Comparison of ENCODE assay signal across 29 cellular contexts in the genomic region with DNA sequence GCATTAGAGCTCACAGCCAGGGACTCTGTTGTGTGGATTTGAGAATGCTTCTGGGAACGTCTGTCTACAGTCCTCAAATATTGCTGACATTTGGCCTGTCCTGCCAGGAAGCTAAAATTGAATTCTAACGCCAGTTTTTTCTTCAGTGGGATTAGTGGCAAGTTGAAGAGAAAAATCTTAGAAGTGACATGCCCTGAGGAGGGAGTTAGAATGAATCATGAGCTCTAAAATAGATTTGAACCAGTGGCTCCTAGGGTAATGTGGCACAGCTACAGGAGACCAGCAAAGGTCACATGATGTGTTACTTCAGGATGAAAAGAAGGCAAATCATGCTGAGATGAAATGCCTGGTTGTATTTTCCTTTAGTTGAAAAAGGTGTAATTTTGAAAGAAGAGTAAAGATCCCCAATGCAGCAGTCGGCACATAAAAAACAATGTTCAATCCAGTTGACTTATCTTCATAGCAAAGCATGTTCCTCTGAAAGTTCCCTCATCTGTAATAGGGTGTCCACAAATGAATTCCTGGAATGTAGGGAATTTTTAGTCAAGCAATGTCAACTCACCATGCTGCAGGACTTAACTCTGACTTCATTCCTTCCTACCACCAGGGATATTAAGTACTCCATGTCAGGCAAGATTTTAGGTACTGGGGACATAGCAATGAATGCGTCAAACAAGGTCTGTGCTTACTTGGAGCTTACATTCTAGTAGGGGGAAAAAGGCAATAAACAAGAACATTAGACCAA.
"Had no signal": no experiment of that assay in that cellular context is flagged by ENCODE, and none has a peak within 500 bp of the region (broad histone marks: within the 10 kb centered on the region; RNA-seq: fewer than 3 reads in every experiment).

No MANE protein-coding gene starts in this region.

- H3K27ac Mint-ChIP-seq: activated CD4-positive, alpha-beta memory T cell treated with anti-CD3 and anti-CD28 coated beads, Interleukin-2, amount 10 ng/mL, durations not matched to agents 7 days and 5 days; activated CD4-positive, alpha-beta T cell treated with anti-CD3 and anti-CD28 coated beads, Interleukin-2, amount 10 ng/mL, durations not matched to agents 7 days and 5 days; activated naive CD4-positive, alpha-beta T cell treated with anti-CD3 and anti-CD28 coated beads, Interleukin-2, amount 10 ng/mL, durations not matched to agents 7 days and 5 days; activated naive CD8-positive, alpha-beta T cell treated with anti-CD3 and anti-CD28 coated beads, Interleukin-2, amount 10 ng/mL, durations not matched to agents 7 days and 5 days; activated T-cell treated with anti-CD3 and anti-CD28 coated beads, Interleukin-2, amount 50 U/mL, for 24 hours; naive thymus-derived CD4-positive, alpha-beta T cell; stimulated activated naive B cell treated with anti-CD40 and anti-IgM and Interleukin-4, amounts not matched to agents 10 μg/mL and 1 μg/mL and 100 μg/mL, for 72 hours; T-helper 17 cell had no signal

- H3K9me3 Mint-ChIP-seq: activated CD4-positive, alpha-beta T cell treated with anti-CD3 and anti-CD28 coated beads, Interleukin-2, amount 10 ng/mL, durations not matched to agents 7 days and 5 days; activated naive CD4-positive, alpha-beta T cell treated with anti-CD3 and anti-CD28 coated beads, Interleukin-2, amount 10 ng/mL, durations not matched to agents 7 days and 5 days; activated naive CD8-positive, alpha-beta T cell treated with anti-CD3 and anti-CD28 coated beads, Interleukin-2, amount 10 ng/mL, durations not matched to agents 7 days and 5 days; activated T-cell treated with anti-CD3 and anti-CD28 coated beads, Interleukin-2, amount 50 U/mL, for 24 hours; stimulated activated naive B cell treated with anti-CD40 and anti-IgM and Interleukin-4, amounts not matched to agents 10 μg/mL and 1 μg/mL and 100 μg/mL, for 72 hours had no signal

- H3K9me3 ChIP-seq: breast epithelium, gastrocnemius medialis, left ventricle myocardium inferior, pancreas, prostate gland, sigmoid colon, suprapubic skin, tibial artery had no signal

- H3K27me3 ChIP-seq: breast epithelium, dorsolateral prefrontal cortex, gastrocnemius medialis, pancreas, sigmoid colon, suprapubic skin, tibial artery had no signal

- H3K36me3 ChIP-seq: breast epithelium, gastrocnemius medialis, left ventricle myocardium inferior, pancreas, prostate gland, sigmoid colon, suprapubic skin, tibial artery had no signal

- H3K27ac ChIP-seq: breast epithelium, coronary artery, dorsolateral prefrontal cortex, gastrocnemius medialis, left ventricle myocardium inferior, pancreas, prostate gland, sigmoid colon, suprapubic skin, tibial artery had no signal

- H3K36me3 Mint-ChIP-seq: activated naive CD4-positive, alpha-beta T cell treated with anti-CD3 and anti-CD28 coated beads, Interleukin-2, amount 10 ng/mL, durations not matched to agents 7 days and 5 days; activated naive CD8-positive, alpha-beta T cell treated with anti-CD3 and anti-CD28 coated beads, Interleukin-2, amount 10 ng/mL, durations not matched to agents 7 days and 5 days; naive thymus-derived CD4-positive, alpha-beta T cell; stimulated activated naive B cell treated with anti-CD40 and anti-IgM and Interleukin-4, amounts not matched to agents 10 μg/mL and 1 μg/mL and 100 μg/mL, for 72 hours had no signal

- H3K4me1 ChIP-seq: breast epithelium, gastrocnemius medialis, left ventricle myocardium inferior, pancreas, prostate gland, sigmoid colon, suprapubic skin had no signal

- H3K4me3 Mint-ChIP-seq: activated CD4-positive, alpha-beta memory T cell treated with anti-CD3 and anti-CD28 coated beads, Interleukin-2, amount 10 ng/mL, durations not matched to agents 7 days and 5 days; activated CD4-positive, alpha-beta T cell treated with anti-CD3 and anti-CD28 coated beads, Interleukin-2, amount 10 ng/mL, durations not matched to agents 7 days and 5 days; activated naive CD4-positive, alpha-beta T cell treated with anti-CD3 and anti-CD28 coated beads, Interleukin-2, amount 10 ng/mL, durations not matched to agents 7 days and 5 days; activated naive CD8-positive, alpha-beta T cell treated with anti-CD3 and anti-CD28 coated beads, Interleukin-2, amount 10 ng/mL, durations not matched to agents 7 days and 5 days; activated T-cell treated with anti-CD3 and anti-CD28 coated beads, Interleukin-2, amount 50 U/mL, for 24 hours; central memory CD8-positive, alpha-beta T cell; naive thymus-derived CD4-positive, alpha-beta T cell; stimulated activated naive B cell treated with anti-CD40 and anti-IgM and Interleukin-4, amounts not matched to agents 10 μg/mL and 1 μg/mL and 100 μg/mL, for 72 hours; T-helper 17 cell had no signal

- DNase-seq: activated CD4-positive, alpha-beta memory T cell treated with anti-CD3 and anti-CD28 coated beads, Interleukin-2, amount 10 ng/mL, durations not matched to agents 7 days and 5 days; activated CD4-positive, alpha-beta T cell treated with anti-CD3 and anti-CD28 coated beads, Interleukin-2, amount 10 ng/mL, durations not matched to agents 7 days and 5 days; activated CD4-positive, CD25-positive, alpha-beta regulatory T cell treated with anti-CD3 and anti-CD28 coated beads, Interleukin-2, amount 50 U/mL, for 72 hours; activated CD8-positive, alpha-beta memory T cell treated with anti-CD3 and anti-CD28 coated beads, Interleukin-2, amount 50 U/mL, for 48 hours; activated gamma-delta T cell; activated naive CD4-positive, alpha-beta T cell treated with anti-CD3 and anti-CD28 coated beads, Interleukin-2, amount 10 ng/mL, durations not matched to agents 7 days and 5 days; activated naive CD8-positive, alpha-beta T cell treated with anti-CD3 and anti-CD28 coated beads, Interleukin-2, amount 10 ng/mL, durations not matched to agents 7 days and 5 days; activated T-cell treated with anti-CD3 and anti-CD28 coated beads, Interleukin-2, amount 50 U/mL, for 24 hours; dorsolateral prefrontal cortex; effector memory CD4-positive, alpha-beta T cell; gastrocnemius medialis; hippocampal formation; left ventricle myocardium inferior; naive thymus-derived CD4-positive, alpha-beta T cell; nucleus accumbens; pancreas; retina; sigmoid colon; stimulated activated CD4-positive, alpha-beta T cell treated with anti-CD3 and anti-CD28 coated beads, Interleukin-1b, Interleukin-23, amount 100 ng/mL, for 48 hours; stimulated activated naive B cell treated with anti-CD40 and anti-IgM and Interleukin-4, amounts not matched to agents 10 μg/mL and 1 μg/mL and 100 μg/mL, for 72 hours; T-helper 17 cell; tibial artery had no signal

- H3K4me1 Mint-ChIP-seq: activated CD4-positive, alpha-beta memory T cell treated with anti-CD3 and anti-CD28 coated beads, Interleukin-2, amount 10 ng/mL, durations not matched to agents 7 days and 5 days; activated CD4-positive, alpha-beta T cell treated with anti-CD3 and anti-CD28 coated beads, Interleukin-2, amount 10 ng/mL, durations not matched to agents 7 days and 5 days; activated naive CD4-positive, alpha-beta T cell treated with anti-CD3 and anti-CD28 coated beads, Interleukin-2, amount 10 ng/mL, durations not matched to agents 7 days and 5 days; activated naive CD8-positive, alpha-beta T cell treated with anti-CD3 and anti-CD28 coated beads, Interleukin-2, amount 10 ng/mL, durations not matched to agents 7 days and 5 days; central memory CD8-positive, alpha-beta T cell; naive thymus-derived CD4-positive, alpha-beta T cell; stimulated activated naive B cell treated with anti-CD40 and anti-IgM and Interleukin-4, amounts not matched to agents 10 μg/mL and 1 μg/mL and 100 μg/mL, for 72 hours; T-helper 17 cell had no signal

- H3K27me3 Mint-ChIP-seq: activated CD4-positive, alpha-beta memory T cell treated with anti-CD3 and anti-CD28 coated beads, Interleukin-2, amount 10 ng/mL, durations not matched to agents 7 days and 5 days; activated CD4-positive, alpha-beta T cell treated with anti-CD3 and anti-CD28 coated beads, Interleukin-2, amount 10 ng/mL, durations not matched to agents 7 days and 5 days; activated naive CD4-positive, alpha-beta T cell treated with anti-CD3 and anti-CD28 coated beads, Interleukin-2, amount 10 ng/mL, durations not matched to agents 7 days and 5 days; activated naive CD8-positive, alpha-beta T cell treated with anti-CD3 and anti-CD28 coated beads, Interleukin-2, amount 10 ng/mL, durations not matched to agents 7 days and 5 days; activated T-cell treated with anti-CD3 and anti-CD28 coated beads, Interleukin-2, amount 50 U/mL, for 24 hours; central memory CD8-positive, alpha-beta T cell; stimulated activated naive B cell treated with anti-CD40 and anti-IgM and Interleukin-4, amounts not matched to agents 10 μg/mL and 1 μg/mL and 100 μg/mL, for 72 hours had no signal

- H3K4me3 ChIP-seq: breast epithelium, coronary artery, dorsolateral prefrontal cortex, gastrocnemius medialis, left ventricle myocardium inferior, lung, pancreas, prostate gland, sigmoid colon, smooth muscle cell, suprapubic skin, tibial artery had no signal

- ATAC-seq: gastrocnemius medialis; naive thymus-derived CD4-positive, alpha-beta T cell; pancreas; stimulated activated naive B cell treated with anti-CD40 and anti-IgM and Interleukin-4, amounts not matched to agents 10 μg/mL and 1 μg/mL and 100 μg/mL, for 72 hours; T-helper 17 cell had no signal
